Comparison of ENCODE assay signal across 11 cellular contexts in genomic region chr11:6608011-6608410, GRCh38. TPM values are rescaled to one million over a fixed set of nuclear protein-coding genes. Genes with fewer than 3 reads are reported as not detected.
DNase-seq lines count a peak whose midpoint lies in the region; ATAC-seq and TF ChIP-seq lines count a peak whose summit lies in the region.
"Had no signal": no experiment of that assay in that cellular context is flagged by ENCODE, and none has a peak within 500 bp of the region (broad histone marks: within the 10 kb centered on the region; RNA-seq: fewer than 3 reads in every experiment).

No MANE protein-coding gene starts in this region.

- H3K4me3 Mint-ChIP-seq in activated naive CD8-positive, alpha-beta T cell: peak overlapping the region; percentile 49
- H3K4me3 Mint-ChIP-seq in activated naive CD8-positive, alpha-beta T cell treated with anti-CD3 and anti-CD28 coated beads, Interleukin-2, amount 50 U/mL, for 24 hours: no peak overlapping the region
- peak overlapping the region; percentile 44 for H3K4me3 Mint-ChIP-seq in activated naive CD8-positive, alpha-beta T cell treated with anti-CD3 and anti-CD28 coated beads, Interleukin-2, amount 10 ng/mL, durations not matched to agents 7 days and 5 days
- H3K4me3 Mint-ChIP-seq in CD8-positive, alpha-beta T cell: no peak overlapping the region

- H3K4me3 ChIP-seq in lower lobe of right lung (no peak overlapping the region), testis (no peak overlapping the region)
- H3K4me3 ChIP-seq in CD8-positive, alpha-beta T cell (ENCODE audit: low read depth, low read length): no peak overlapping the region
- H3K4me3 ChIP-seq: MG63, mucosa of descending colon had no signal

- no peak for TF ChIP-seq CTCF in lower lobe of right lung (IDR thresholded peaks at IDR 0.05)
- TF ChIP-seq CTCF in testis (IDR thresholded peaks at IDR 0.05): no peak
- TF ChIP-seq CTCF in CD8-positive, alpha-beta T cell (IDR thresholded peaks at IDR 0.05): no peak

- intact Hi-C loops in lower lobe of right lung (cut with DNase I) (no loop called here), testis (cut with DNase I; ENCODE audit: low total_unique reads) (no loop called here)
- intact Hi-C loops in CD8-positive, alpha-beta T cell (cut with DNase I, micrococcal nuclease): loop anchor here in 1 of 2 experiments (10.0 kb wide), 1 partner anchor 47 kb away; the partner anchor contains the start of gene DCHS1

- H3K36me3 Mint-ChIP-seq in activated naive CD8-positive, alpha-beta T cell: no peaks in the 10 kb centered on the region
- H3K36me3 Mint-ChIP-seq in activated naive CD8-positive, alpha-beta T cell treated with anti-CD3 and anti-CD28 coated beads, Interleukin-2, amount 50 U/mL, for 24 hours (ENCODE audit: low read depth): peaks cover 32% of the 10 kb centered on the region
- peaks cover 25% of the 10 kb centered on the region for H3K36me3 Mint-ChIP-seq in activated naive CD8-positive, alpha-beta T cell treated with anti-CD3 and anti-CD28 coated beads, Interleukin-2, amount 10 ng/mL, durations not matched to agents 7 days and 5 days
- H3K36me3 Mint-ChIP-seq in CD8-positive, alpha-beta T cell: peaks cover 46% of the 10 kb centered on the region

- no peaks in the 10 kb centered on the region for H3K9me3 ChIP-seq in lower lobe of right lung
- no peaks in the 10 kb centered on the region for H3K9me3 ChIP-seq in testis
- no peaks in the 10 kb centered on the region for H3K9me3 ChIP-seq in CD8-positive, alpha-beta T cell (ENCODE audit: low read length)
- H3K9me3 ChIP-seq: MG63, mucosa of descending colon had no signal

- no peak for DNase-seq in activated naive CD8-positive, alpha-beta T cell treated with anti-CD3 and anti-CD28 coated beads, Interleukin-2, amount 50 U/mL, for 24 hours
- no peak for DNase-seq in activated naive CD8-positive, alpha-beta T cell treated with anti-CD3 and anti-CD28 coated beads, Interleukin-2, amount 10 ng/mL, durations not matched to agents 7 days and 5 days
- DNase-seq in lower lobe of right lung: no peak
- peak; percentile 4 for DNase-seq in testis
- DNase-seq in CD8-positive, alpha-beta T cell: no peak
- no peak for DNase-seq in GF-D8 (lab: John Stamatoyannopoulos, UW)
- DNase-seq: MG63; NK-92 treated with Interleukin-12 subunit alpha and Interleukin-12 subunit beta, amount 100 ng/mL, for 24 hours had no signal

- ATAC-seq in activated naive CD8-positive, alpha-beta T cell treated with anti-CD3 and anti-CD28 coated beads, Interleukin-2, amount 50 U/mL, for 24 hours: no peak
- no peak for ATAC-seq in activated naive CD8-positive, alpha-beta T cell treated with anti-CD3 and anti-CD28 coated beads, Interleukin-2, amount 10 ng/mL, durations not matched to agents 7 days and 5 days (ENCODE audit: low read depth)
- ATAC-seq in lower lobe of right lung: no peak
- no peak for ATAC-seq in CD8-positive, alpha-beta T cell
- ATAC-seq in HG03095 (IDR thresholded peaks at IDR 0.05; ENCODE audit: unreplicated experiment): no peak
- ATAC-seq: mucosa of descending colon had no signal

- POLR2A ChIA-PET in activated naive CD8-positive, alpha-beta T cell treated with anti-CD3 and anti-CD28 coated beads, Interleukin-2, amount 10 ng/mL, durations not matched to agents 7 days and 5 days (lab: Charles Lee): interaction anchor here (1.0 to 9.4 kb wide), 3 partner anchors 12 to 83 kb away, joined by 3 to 95 read pairs (median 3); partner anchors contain the start of gene TPP1
- POLR2A ChIA-PET in CD8-positive, alpha-beta T cell (lab: Charles Lee): interaction anchor here (1.8 kb wide), 1 partner anchor 11 kb away, joined by 6 read pairs; the partner anchor contains the start of gene TPP1

- H3K4me1 ChIP-seq in lower lobe of right lung (peaks cover 63% of the 10 kb centered on the region), testis (peaks cover 36% of the 10 kb centered on the region)
- peaks cover 57% of the 10 kb centered on the region for H3K4me1 ChIP-seq in CD8-positive, alpha-beta T cell (ENCODE audit: insufficient read depth, low read length)

- H3K4me1 Mint-ChIP-seq in activated naive CD8-positive, alpha-beta T cell (ENCODE audit: low read depth): peaks cover 42% of the 10 kb centered on the region
- peaks cover 25% of the 10 kb centered on the region for H3K4me1 Mint-ChIP-seq in activated naive CD8-positive, alpha-beta T cell treated with anti-CD3 and anti-CD28 coated beads, Interleukin-2, amount 50 U/mL, for 24 hours
- peaks cover 38% of the 10 kb centered on the region for H3K4me1 Mint-ChIP-seq in activated naive CD8-positive, alpha-beta T cell treated with anti-CD3 and anti-CD28 coated beads, Interleukin-2, amount 10 ng/mL, durations not matched to agents 7 days and 5 days
- peaks cover 53% of the 10 kb centered on the region for H3K4me1 Mint-ChIP-seq in CD8-positive, alpha-beta T cell (ENCODE audit: low read depth)

- 89 to 95% methylated on average over 9 of the region's 9 CpGs for WGBS in testis, 2 donors

- peaks cover 40% of the 10 kb centered on the region for H3K36me3 ChIP-seq in lower lobe of right lung
- H3K36me3 ChIP-seq in testis (ENCODE audit: low read depth, missing control alignments): no peaks in the 10 kb centered on the region
- peaks cover 32% of the 10 kb centered on the region for H3K36me3 ChIP-seq in CD8-positive, alpha-beta T cell (ENCODE audit: insufficient read depth, low read length)

- no peak overlapping the region for H3K27ac Mint-ChIP-seq in activated naive CD8-positive, alpha-beta T cell
- no peak overlapping the region for H3K27ac Mint-ChIP-seq in activated naive CD8-positive, alpha-beta T cell treated with anti-CD3 and anti-CD28 coated beads, Interleukin-2, amount 50 U/mL, for 24 hours
- no peak overlapping the region for H3K27ac Mint-ChIP-seq in activated naive CD8-positive, alpha-beta T cell treated with anti-CD3 and anti-CD28 coated beads, Interleukin-2, amount 10 ng/mL, durations not matched to agents 7 days and 5 days
- H3K27ac Mint-ChIP-seq in CD8-positive, alpha-beta T cell: no peak overlapping the region

- H3K27me3 ChIP-seq in lower lobe of right lung (ENCODE audit: low read depth) (no peaks in the 10 kb centered on the region), testis (no peaks in the 10 kb centered on the region)
- no peaks in the 10 kb centered on the region for H3K27me3 ChIP-seq in CD8-positive, alpha-beta T cell (ENCODE audit: insufficient read depth, low read length)
- H3K27me3 ChIP-seq: MG63 had no signal

- TF ChIP-seq POLR2A in testis (IDR thresholded peaks at IDR 0.05): no peak

- H3K9me3 Mint-ChIP-seq in activated naive CD8-positive, alpha-beta T cell (ENCODE audit: low read depth): no peaks in the 10 kb centered on the region
- no peaks in the 10 kb centered on the region for H3K9me3 Mint-ChIP-seq in activated naive CD8-positive, alpha-beta T cell treated with anti-CD3 and anti-CD28 coated beads, Interleukin-2, amount 50 U/mL, for 24 hours
- H3K9me3 Mint-ChIP-seq in activated naive CD8-positive, alpha-beta T cell treated with anti-CD3 and anti-CD28 coated beads, Interleukin-2, amount 10 ng/mL, durations not matched to agents 7 days and 5 days: no peaks in the 10 kb centered on the region
- no peaks in the 10 kb centered on the region for H3K9me3 Mint-ChIP-seq in CD8-positive, alpha-beta T cell

- H3K27ac ChIP-seq in lower lobe of right lung (peak overlapping the region; percentile 56), testis (peak overlapping the region in 1 of 2 donors; percentile 90)
- H3K27ac ChIP-seq in CD8-positive, alpha-beta T cell (ENCODE audit: low read depth, low read length): no peak overlapping the region

- CTCF ChIA-PET in CD8-positive, alpha-beta T cell (lab: Charles Lee): interaction anchor here (1.5 to 6.5 kb wide), 2 partner anchors 9 to 76 kb away, joined by 3 to 67 read pairs; partner anchors contain the start of gene MRPL17

- H3K27me3 Mint-ChIP-seq in activated naive CD8-positive, alpha-beta T cell: no peaks in the 10 kb centered on the region
- no peaks in the 10 kb centered on the region for H3K27me3 Mint-ChIP-seq in activated naive CD8-positive, alpha-beta T cell treated with anti-CD3 and anti-CD28 coated beads, Interleukin-2, amount 50 U/mL, for 24 hours
- H3K27me3 Mint-ChIP-seq in activated naive CD8-positive, alpha-beta T cell treated with anti-CD3 and anti-CD28 coated beads, Interleukin-2, amount 10 ng/mL, durations not matched to agents 7 days and 5 days: no peaks in the 10 kb centered on the region
- H3K27me3 Mint-ChIP-seq in CD8-positive, alpha-beta T cell (ENCODE audit: low read depth): no peaks in the 10 kb centered on the region

RNA-seq across cellular contexts. Expression of gene TAF10, which starts 4.0 kb away (rescaled TPM):
- total RNA-seq in activated naive CD8-positive, alpha-beta T cell treated with anti-CD3 and anti-CD28 coated beads, Interleukin-2, amount 10 ng/mL, durations not matched to agents 7 days and 5 days: 100 to 1,000 TPM; 154 to 156 TPM
- total RNA-seq in lower lobe of right lung (112 TPM), testis (100 to 1,000 TPM; 123 to 210 TPM)
- polyA plus RNA-seq in testis (ENCODE audit: insufficient read depth, low read depth, low replicate concordance): 389 TPM
- 100 to 1,000 TPM; 158 to 161 TPM for total RNA-seq in CD8-positive, alpha-beta T cell

RNA-seq across cellular contexts. Expression of gene ILK, which starts 4.4 kb away (rescaled TPM):
- 100 to 1,000 TPM; 195 to 207 TPM for total RNA-seq in activated naive CD8-positive, alpha-beta T cell treated with anti-CD3 and anti-CD28 coated beads, Interleukin-2, amount 10 ng/mL, durations not matched to agents 7 days and 5 days
- 135 TPM for total RNA-seq in lower lobe of right lung
- 100 to 1,000 TPM in 1 of 2 donors, 10 to 100 TPM in 1; 79.1 to 109 TPM for total RNA-seq in testis
- 122 TPM for polyA plus RNA-seq in testis (ENCODE audit: insufficient read depth, low read depth, low replicate concordance)
- 10 to 100 TPM; 26.6 to 31.6 TPM for total RNA-seq in CD8-positive, alpha-beta T cell

RNA-seq across cellular contexts. Expression of gene RRP8, which starts 4.6 kb away (rescaled TPM):
- total RNA-seq in activated naive CD8-positive, alpha-beta T cell treated with anti-CD3 and anti-CD28 coated beads, Interleukin-2, amount 10 ng/mL, durations not matched to agents 7 days and 5 days: 10 to 100 TPM; 31.7 to 34.4 TPM
- 16.5 TPM for total RNA-seq in lower lobe of right lung
- 10 to 100 TPM; 17.5 to 18.5 TPM for total RNA-seq in testis
- 29.6 TPM for polyA plus RNA-seq in testis (ENCODE audit: insufficient read depth, low read depth, low replicate concordance)
- 10 to 100 TPM; 29.1 to 31.3 TPM for total RNA-seq in CD8-positive, alpha-beta T cell

RNA-seq across cellular contexts. Expression of gene TPP1, which starts 11.2 kb away (rescaled TPM):
- 100 to 1,000 TPM; 114 to 120 TPM for total RNA-seq in activated naive CD8-positive, alpha-beta T cell treated with anti-CD3 and anti-CD28 coated beads, Interleukin-2, amount 10 ng/mL, durations not matched to agents 7 days and 5 days
- total RNA-seq in lower lobe of right lung (231 TPM), testis (100 to 1,000 TPM; 134 to 151 TPM)
- 60.9 TPM for polyA plus RNA-seq in testis (ENCODE audit: insufficient read depth, low read depth, low replicate concordance)
- total RNA-seq in CD8-positive, alpha-beta T cell: 10 to 100 TPM; 31.1 to 34.8 TPM

RNA-seq across cellular contexts. Expression of gene DCHS1, which starts 47.6 kb away (rescaled TPM):
- total RNA-seq in activated naive CD8-positive, alpha-beta T cell treated with anti-CD3 and anti-CD28 coated beads, Interleukin-2, amount 10 ng/mL, durations not matched to agents 7 days and 5 days: 1 to 10 TPM; 2.1 to 2.5 TPM
- total RNA-seq in lower lobe of right lung: 23.2 TPM
- total RNA-seq in testis: 1 to 10 TPM; 7.1 to 8.8 TPM
- polyA plus RNA-seq in testis (ENCODE audit: insufficient read depth, low read depth, low replicate concordance): 14.2 TPM
- 10 to 100 TPM; 11.1 TPM for total RNA-seq in CD8-positive, alpha-beta T cell

Comparison
In these comparisons a context has a peak if more than half of its experiments do, and no peak if none do; other contexts are left out.
1. H3K4me3 Mint-ChIP-seq: peak in activated naive CD8-positive, alpha-beta T cell (single experiment) and activated naive CD8-positive, alpha-beta T cell treated with anti-CD3 and anti-CD28 coated beads, Interleukin-2, amount 10 ng/mL, durations not matched to agents 7 days and 5 days (single experiment); none in activated naive CD8-positive, alpha-beta T cell treated with anti-CD3 and anti-CD28 coated beads, Interleukin-2, amount 50 U/mL, for 24 hours (single experiment) and CD8-positive, alpha-beta T cell (single experiment).